ENCODE assay signal across 28 cellular contexts in genomic region chr9:90090997-90091396, GRCh38.
"Had no signal": no experiment of that assay in that cellular context is flagged by ENCODE, and none has a peak within 500 bp of the region (broad histone marks: within the 10 kb centered on the region; RNA-seq: fewer than 3 reads in every experiment).

No MANE protein-coding gene starts in this region.

- FAIRE-seq: colon, endometrium, endothelial cell of umbilical vein, frontal cortex had no signal

- ATAC-seq: effector memory CD8-positive, alpha-beta T cell; esophagus mucosa; foreskin keratinocyte; gastrocnemius medialis; gastroesophageal sphincter; heart left ventricle; heart right ventricle had no signal

- H3K9me3 ChIP-seq: colonic mucosa, esophagus muscularis mucosa, esophagus squamous epithelium, gastrocnemius medialis, gastroesophageal sphincter had no signal

- H3K36me3 ChIP-seq: colonic mucosa, esophagus muscularis mucosa, esophagus squamous epithelium, gastrocnemius medialis, gastroesophageal sphincter, heart left ventricle, heart right ventricle had no signal

- H3K27me3 ChIP-seq: colonic mucosa, esophagus muscularis mucosa, gastrocnemius medialis, gastroesophageal sphincter had no signal

- H3K27ac ChIP-seq: colonic mucosa, coronary artery, dorsolateral prefrontal cortex, epithelial cell of prostate, esophagus muscularis mucosa, esophagus squamous epithelium, foreskin keratinocyte, gastrocnemius medialis, gastroesophageal sphincter, heart left ventricle, heart right ventricle had no signal

- H3K4me3 ChIP-seq: colonic mucosa, coronary artery, dorsolateral prefrontal cortex, esophagus muscularis mucosa, esophagus squamous epithelium, gastrocnemius medialis, gastroesophageal sphincter, heart left ventricle, heart right ventricle had no signal

- DNase-seq: colonic mucosa; cortex of kidney; dermis blood vessel endothelial cell; dorsolateral prefrontal cortex; effector CD4-positive, alpha-beta T cell; effector CD8-positive, alpha-beta T cell; effector memory CD4-positive, alpha-beta T cell; effector memory CD8-positive, alpha-beta T cell; endodermal cell; erythroblast; esophagus squamous epithelium; foreskin fibroblast; foreskin keratinocyte; foreskin melanocyte; gastrocnemius medialis; glutamatergic neuron; head of caudate nucleus; heart left ventricle; heart right ventricle had no signal

- H3K4me1 ChIP-seq: colonic mucosa, esophagus muscularis mucosa, esophagus squamous epithelium, foreskin keratinocyte, gastroesophageal sphincter had no signal
